Comparison of ENCODE assay signal across 23 cellular contexts in genomic region chr5:120540097-120540496, GRCh38.
"Had no signal": no experiment of that assay in that cellular context is flagged by ENCODE, and none has a peak within 500 bp of the region (broad histone marks: within the 10 kb centered on the region; RNA-seq: fewer than 3 reads in every experiment).

No MANE protein-coding gene starts in this region.

- H3K27ac ChIP-seq: epithelial cell of prostate, esophagus muscularis mucosa, gastroesophageal sphincter, pancreas, suprapubic skin, thyroid gland had no signal

- FAIRE-seq: colon, kidney, pancreas, urothelium cell line had no signal

- H3K4me3 Mint-ChIP-seq: dendritic cell treated with granulocyte-macrophage colony-stimulating factor and Interleukin-4, amounts not matched to agents 40 ng/mL and 50 ng/mL, for 4 days; effector memory CD8-positive, alpha-beta T cell; naive thymus-derived CD8-positive, alpha-beta T cell; type B pancreatic cell had no signal

- H3K9me3 ChIP-seq: esophagus muscularis mucosa, gastroesophageal sphincter, mucosa of descending colon, pancreas, suprapubic skin, thyroid gland had no signal

- H3K27ac Mint-ChIP-seq: dendritic cell treated with granulocyte-macrophage colony-stimulating factor and Interleukin-4, amounts not matched to agents 40 ng/mL and 50 ng/mL, for 4 days; effector memory CD8-positive, alpha-beta T cell; naive thymus-derived CD8-positive, alpha-beta T cell; progenitor cell of endocrine pancreas; type B pancreatic cell had no signal

- H3K36me3 Mint-ChIP-seq: type B pancreatic cell had no signal

- ATAC-seq: effector memory CD8-positive, alpha-beta T cell; gastroesophageal sphincter; left colon; left ventricle myocardium superior; mucosa of descending colon; naive thymus-derived CD8-positive, alpha-beta T cell; pancreas; right cardiac atrium had no signal

- H3K4me1 ChIP-seq: esophagus muscularis mucosa, gastroesophageal sphincter, pancreas, suprapubic skin, thyroid gland had no signal

- DNase-seq: effector memory CD8-positive, alpha-beta T cell; glutamatergic neuron; kidney; left colon; left ventricle myocardium superior; mucosa of descending colon; naive thymus-derived CD8-positive, alpha-beta T cell; pancreas; right cardiac atrium; stimulated activated CD4-positive, alpha-beta T cell treated with anti-CD3 and anti-CD28 coated beads, Interleukin-2, amount 100 ng/mL, for 48 hours; stimulated activated naive CD4-positive, alpha-beta T cell treated with Interleukin-2 at 50 U/mL for 16 hours; thyroid gland had no signal

- H3K9me3 Mint-ChIP-seq: dendritic cell treated with granulocyte-macrophage colony-stimulating factor and Interleukin-4, amounts not matched to agents 40 ng/mL and 50 ng/mL, for 4 days; type B pancreatic cell had no signal

- H3K4me2 ChIP-seq: smooth muscle cell had no signal

- H3K4me3 ChIP-seq: esophagus muscularis mucosa, gastroesophageal sphincter, lung, mucosa of descending colon, pancreas, smooth muscle cell, suprapubic skin, thyroid gland had no signal

- H3K27me3 ChIP-seq: esophagus muscularis mucosa, gastroesophageal sphincter, pancreas, suprapubic skin, thyroid gland had no signal

- H3K27me3 Mint-ChIP-seq: dendritic cell treated with granulocyte-macrophage colony-stimulating factor and Interleukin-4, amounts not matched to agents 40 ng/mL and 50 ng/mL, for 4 days; effector memory CD8-positive, alpha-beta T cell; naive thymus-derived CD8-positive, alpha-beta T cell; progenitor cell of endocrine pancreas; type B pancreatic cell had no signal

- H3K36me3 ChIP-seq: esophagus muscularis mucosa, gastroesophageal sphincter, pancreas, suprapubic skin, thyroid gland had no signal
